In the genomic region with DNA sequence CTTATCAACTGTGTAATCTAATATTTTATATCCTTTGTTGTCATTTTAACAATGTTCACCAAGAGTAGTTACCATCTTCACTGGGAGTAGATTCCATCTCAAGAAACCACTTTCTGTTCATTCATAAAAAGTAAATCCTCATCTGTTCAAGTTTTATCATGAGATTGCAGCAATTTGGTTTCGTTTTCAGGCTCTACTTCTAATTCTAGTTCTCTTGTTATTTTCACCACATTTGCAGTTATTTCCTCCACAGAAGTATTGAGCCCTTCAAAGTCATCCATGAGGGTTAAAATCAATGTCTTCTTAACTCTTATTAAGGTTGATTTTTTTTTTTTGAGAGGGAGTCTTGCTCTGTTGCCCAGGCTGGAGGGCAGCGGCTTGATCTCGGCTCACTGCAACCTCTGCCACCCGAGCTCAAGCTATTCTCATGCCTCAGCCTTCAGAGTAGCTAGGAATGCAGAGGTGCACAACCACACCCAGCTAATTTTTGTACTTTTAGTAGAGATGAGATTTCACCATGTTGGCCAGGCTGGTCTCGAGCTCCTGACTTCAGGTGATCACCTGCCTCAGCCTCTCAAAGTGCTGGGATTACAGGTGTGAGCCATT, we compare ENCODE assay signal across 24 cellular contexts.
"Had no signal": no experiment of that assay in that cellular context is flagged by ENCODE, and none has a peak within 500 bp of the region (broad histone marks: within the 10 kb centered on the region; RNA-seq: fewer than 3 reads in every experiment).

No MANE protein-coding gene starts in this region.

- ATAC-seq: activated T-cell treated with anti-CD3 and anti-CD28 coated beads, Interleukin-2, amount 50 U/mL, for 4 hours; effector memory CD8-positive, alpha-beta T cell; esophagus mucosa; heart left ventricle; left colon; natural killer cell treated with Interleukin-12 subunit alpha and Interleukin-12 subunit beta and Interleukin-15 and Interleukin-18, amount 100 ng/mL, for 72 hours; pancreas; psoas muscle; upper lobe of right lung; WTC11 had no signal

- H3K36me3 ChIP-seq: breast epithelium, colonic mucosa, heart left ventricle, pancreas, right atrium auricular region, thyroid gland, upper lobe of right lung had no signal

- H3K27ac ChIP-seq: breast epithelium, colonic mucosa, heart left ventricle, pancreas, psoas muscle, right atrium auricular region, thyroid gland, upper lobe of right lung had no signal

- DNase-seq: activated CD4-positive, alpha-beta T cell treated with anti-CD3 and anti-CD28 coated beads, Interleukin-2, amount 50 U/mL, for 4 hours; activated CD8-positive, alpha-beta memory T cell treated with anti-CD3 and anti-CD28 coated beads, Interleukin-2, amount 50 U/mL, for 48 hours; activated naive CD4-positive, alpha-beta T cell treated with Interleukin-2 at 50 U/mL for 16 hours; activated naive CD8-positive, alpha-beta T cell treated with anti-CD3 and anti-CD28 coated beads for 36 hours; activated T-cell treated with anti-CD3 and anti-CD28 coated beads, Interleukin-2, amount 50 U/mL, for 4 hours; colonic mucosa; dorsolateral prefrontal cortex; effector memory CD8-positive, alpha-beta T cell; heart left ventricle; left colon; pancreas; psoas muscle; stimulated activated CD4-positive, alpha-beta T cell treated with anti-CD3 and anti-CD28 coated beads, Interleukin-4, amount 100 ng/mL, for 4 hours; substantia nigra; T-helper 9 cell; thyroid gland; upper lobe of right lung had no signal

- H3K27me3 ChIP-seq: breast epithelium, colonic mucosa, dorsolateral prefrontal cortex, heart left ventricle, pancreas, right atrium auricular region, thyroid gland, upper lobe of right lung had no signal

- H3K4me3 ChIP-seq: breast epithelium, colonic mucosa, dorsolateral prefrontal cortex, heart left ventricle, pancreas, psoas muscle, right atrium auricular region, thyroid gland, upper lobe of right lung had no signal

- H3K9me3 ChIP-seq: breast epithelium, colonic mucosa, heart left ventricle, pancreas, psoas muscle, right atrium auricular region, thyroid gland, upper lobe of right lung had no signal

- H3K4me1 ChIP-seq: breast epithelium, colonic mucosa, heart left ventricle, pancreas, psoas muscle, right atrium auricular region, thyroid gland, upper lobe of right lung had no signal

- FAIRE-seq: endothelial cell of umbilical vein, keratinocyte, pancreas had no signal
